ENCODE assay signal across 8 cellular contexts in the genomic region with DNA sequence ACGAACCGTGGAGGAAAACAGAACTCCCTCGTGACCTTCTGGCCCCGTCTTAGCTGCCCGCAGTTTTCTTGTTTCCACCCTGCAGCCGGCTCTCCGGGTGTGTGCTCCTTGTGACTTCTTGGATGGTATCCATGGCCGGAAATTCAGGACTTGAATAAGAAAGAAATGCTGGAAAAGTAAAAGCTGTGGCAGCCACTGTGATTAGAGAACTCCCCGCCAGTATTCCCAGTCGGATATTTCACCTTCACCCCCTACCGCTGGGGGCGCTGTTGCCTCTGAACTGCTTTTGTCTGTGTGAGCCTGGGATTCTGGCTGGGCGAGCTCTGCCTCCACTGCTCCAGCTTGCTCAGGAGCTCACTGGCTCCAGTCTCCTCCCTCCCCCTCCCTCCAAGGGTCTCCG. TPM values are rescaled to one million over a fixed set of nuclear protein-coding genes. Genes with fewer than 3 reads are reported as not detected.
DNase-seq lines count a peak whose midpoint lies in the region; ATAC-seq lines count a peak whose summit lies in the region.

No MANE protein-coding gene starts in this region.

- H3K23ac ChIP-seq in mesendoderm (ENCODE audit: low read length): no peak overlapping the region

- H2BK15ac ChIP-seq in mesendoderm (replicated peaks; ENCODE audit: low read depth): no peak overlapping the region

- H2BK120ac ChIP-seq in mesendoderm (ENCODE audit: low read depth, low read length): no peak overlapping the region

- H3K56ac ChIP-seq in mesendoderm (ENCODE audit: low read length): no peak overlapping the region

- peaks cover 12% of the 10 kb centered on the region for H3K27me3 ChIP-seq in mesendoderm (ENCODE audit: insufficient read depth, low read length, poor library complexity)

- H2BK5ac ChIP-seq in mesendoderm (ENCODE audit: low read length): no peak overlapping the region

- peaks cover 1% of the 10 kb centered on the region for H3K4me1 ChIP-seq in mesendoderm (ENCODE audit: control insufficient read depth, low read depth, low read length)

- no peak overlapping the region for H4K5ac ChIP-seq in mesendoderm (ENCODE audit: low read length)

- H3K36me3 ChIP-seq in mesendoderm (ENCODE audit: control insufficient read depth, insufficient read depth, low read length): no peaks in the 10 kb centered on the region

- H3K9ac ChIP-seq in mesendoderm (ENCODE audit: low read length): no peak overlapping the region

- H2AK5ac ChIP-seq in mesendoderm (ENCODE audit: low read length): no peak overlapping the region

- H3K4me2 ChIP-seq in mesendoderm (ENCODE audit: low read length): no peak overlapping the region

- no peak overlapping the region for H4K8ac ChIP-seq in mesendoderm (ENCODE audit: low read depth, low read length)

- no peak overlapping the region for H3K18ac ChIP-seq in mesendoderm (ENCODE audit: low read length)

- no peak overlapping the region for H3K4me3 ChIP-seq in mesendoderm (ENCODE audit: low read length)

- WGBS in mesendoderm (ENCODE audit: extremely low coverage, insufficient coverage, low lambda C conversion rate): no CpG with 5 or more reads among the region's 14 CpGs

- DNase-seq in COLO829 (ENCODE audit: low spot score) (peak; percentile 74), NCI-H460 (ENCODE audit: extremely low read depth, low read depth) (peak; percentile 36), dermis blood vessel endothelial cell (peak; percentile 40), mesendoderm (peak; percentile 87), SW 1271 (lab: John Stamatoyannopoulos, UW) (no peak), NCI-H1930 (lab: John Stamatoyannopoulos, UW) (no peak), NCI-H1092 treated with DMSO at 0.1 percent for 48 hours (lab: John Stamatoyannopoulos, UW) (no peak)

- H3K79me1 ChIP-seq in mesendoderm (ENCODE audit: low read length): no peaks in the 10 kb centered on the region

- no peak overlapping the region for H3K4ac ChIP-seq in mesendoderm (ENCODE audit: low read depth, low read length)

- no peak for ATAC-seq in GM19328 (IDR thresholded peaks at IDR 0.05; ENCODE audit: unreplicated experiment)

- no peak overlapping the region for H3K27ac ChIP-seq in mesendoderm (ENCODE audit: low read depth, low read length)

- no peaks in the 10 kb centered on the region for H3K79me2 ChIP-seq in mesendoderm (ENCODE audit: control insufficient read depth, insufficient read depth, low read length)

RNA-seq across cellular contexts. Expression of a gene that starts 41.5 kb away (rescaled TPM):
- total RNA-seq in NCI-H460 (2014; rRNA removed; shearing (Covaris generic)): 32.4 and 36.5 TPM in 2 replicates
- polyA plus RNA-seq in NCI-H460 (2014; cell fraction: nucleus; rRNA removed): 7.0 and 8.8 TPM in 2 replicates
- total RNA-seq in dermis blood vessel endothelial cell: 3.9 and 5.8 TPM in 2 replicates
- 0.53 TPM for polyA plus RNA-seq in mesendoderm (2013, experiment 1 of 2)
- polyA plus RNA-seq in mesendoderm (2013, experiment 2 of 2): 0.50 TPM

RNA-seq across cellular contexts. Expression of a gene that starts 45.4 kb away (rescaled TPM):
- 0.46 and 1.2 TPM in 2 replicates for total RNA-seq in NCI-H460 (2014; rRNA removed; shearing (Covaris generic))
- 0.28 and 0.75 TPM in 2 replicates for polyA plus RNA-seq in NCI-H460 (2014; cell fraction: nucleus; rRNA removed)
- 0.09 TPM in 1 of 2 replicates, not detected in the other for total RNA-seq in dermis blood vessel endothelial cell
- 4.5 TPM for polyA plus RNA-seq in mesendoderm (2013, experiment 1 of 2)
- polyA plus RNA-seq in mesendoderm (2013, experiment 2 of 2): 4.9 TPM

Comparison
In these comparisons a context has a peak if more than half of its experiments do, and no peak if none do; other contexts are left out.
1. DNase-seq: peak in COLO829 (single experiment), NCI-H460 (single experiment), dermis blood vessel endothelial cell (single experiment) and mesendoderm (single experiment); none in SW 1271 (0 of 2), NCI-H1930 (0 of 2) and NCI-H1092 treated with DMSO at 0.1 percent for 48 hours (single experiment).